ENCODE assay signal across 20 cellular contexts in genomic region chr1:180246579-180246978, GRCh38. TPM values are rescaled to one million over a fixed set of nuclear protein-coding genes. Genes with fewer than 3 reads are reported as not detected.
"Had no signal": no experiment of that assay in that cellular context is flagged by ENCODE, and none has a peak within 500 bp of the region (broad histone marks: within the 10 kb centered on the region; RNA-seq: fewer than 3 reads in every experiment).

No MANE protein-coding gene starts in this region.

- H3K4me3 ChIP-seq: adrenal gland, MG63 had no signal

- H3K27ac ChIP-seq: adrenal gland had no signal

- H3K9me3 ChIP-seq: adrenal gland, MG63 had no signal

- H3K36me3 Mint-ChIP-seq: activated naive CD4-positive, alpha-beta T cell treated with anti-CD3 and anti-CD28 coated beads, Interleukin-2, amount 10 ng/mL, durations not matched to agents 7 days and 5 days; activated naive CD8-positive, alpha-beta T cell treated with anti-CD3 and anti-CD28 coated beads, Interleukin-2, amount 10 ng/mL, durations not matched to agents 7 days and 5 days had no signal

- H3K9me3 Mint-ChIP-seq: activated B cell treated with CpG ODN at 0.5 μM for 24 hours; activated naive CD4-positive, alpha-beta T cell treated with anti-CD3 and anti-CD28 coated beads, Interleukin-2, amount 10 ng/mL, durations not matched to agents 7 days and 5 days; activated naive CD8-positive, alpha-beta T cell treated with anti-CD3 and anti-CD28 coated beads, Interleukin-2, amount 10 ng/mL, durations not matched to agents 7 days and 5 days had no signal

- H3K27ac Mint-ChIP-seq: activated B cell treated with CpG ODN at 0.5 μM for 24 hours; activated CD8-positive, alpha-beta T cell treated with anti-CD3 and anti-CD28 coated beads, Interleukin-2, amount 10 ng/mL, durations not matched to agents 7 days and 5 days; activated naive CD4-positive, alpha-beta T cell treated with anti-CD3 and anti-CD28 coated beads, Interleukin-2, amount 10 ng/mL, durations not matched to agents 7 days and 5 days; activated naive CD8-positive, alpha-beta T cell treated with anti-CD3 and anti-CD28 coated beads, Interleukin-2, amount 10 ng/mL, durations not matched to agents 7 days and 5 days had no signal

- H3K4me3 Mint-ChIP-seq: activated B cell treated with CpG ODN at 0.5 μM for 24 hours; activated CD8-positive, alpha-beta T cell treated with anti-CD3 and anti-CD28 coated beads, Interleukin-2, amount 10 ng/mL, durations not matched to agents 7 days and 5 days; activated naive CD4-positive, alpha-beta T cell treated with anti-CD3 and anti-CD28 coated beads, Interleukin-2, amount 10 ng/mL, durations not matched to agents 7 days and 5 days; activated naive CD8-positive, alpha-beta T cell treated with anti-CD3 and anti-CD28 coated beads, Interleukin-2, amount 10 ng/mL, durations not matched to agents 7 days and 5 days had no signal

- H3K36me3 ChIP-seq: adrenal gland, MG63 had no signal

- H3K4me1 Mint-ChIP-seq: activated B cell treated with CpG ODN at 0.5 μM for 24 hours had no signal

- ATAC-seq: activated CD8-positive, alpha-beta T cell treated with anti-CD3 and anti-CD28 coated beads, Interleukin-2, amount 10 ng/mL, durations not matched to agents 7 days and 5 days had no signal

- DNase-seq: activated B cell treated with CpG ODN at 0.5 μM for 24 hours; activated CD8-positive, alpha-beta memory T cell treated with anti-CD3 and anti-CD28 coated beads, Interleukin-2, amount 50 U/mL, for 48 hours; activated CD8-positive, alpha-beta T cell treated with anti-CD3 and anti-CD28 coated beads, Interleukin-2, amount 10 ng/mL, durations not matched to agents 7 days and 5 days; activated gamma-delta T cell; activated naive CD4-positive, alpha-beta T cell treated with anti-CD3 and anti-CD28 coated beads, Interleukin-2, amount 10 ng/mL, durations not matched to agents 7 days and 5 days; activated naive CD8-positive, alpha-beta T cell treated with anti-CD3 and anti-CD28 coated beads, Interleukin-2, amount 10 ng/mL, durations not matched to agents 7 days and 5 days; activated T-cell treated with anti-CD3 and anti-CD28 coated beads, Interleukin-2, amount 50 U/mL, for 1 hour; adrenal gland; anterior cingulate cortex; cerebellar nuclear complex; KBM-7; MG63; NCI-H146; NCI-H187 treated with DMSO at 0.1 percent for 48 hours; NCI-H2081 treated with DMSO at 0.1 percent for 48 hours; NCI-H446; NCI-H524; SIG-M5; T-helper 2 cell; T1000 had no signal

- H3K4me1 ChIP-seq: adrenal gland had no signal

RNA-seq across cellular contexts. Expression of gene LHX4, which starts 16.5 kb away (rescaled TPM):
- total RNA-seq: activated B cell treated with CpG ODN at 0.5 μM for 24 hours; activated CD8-positive, alpha-beta T cell treated with anti-CD3 and anti-CD28 coated beads, Interleukin-2, amount 10 ng/mL, durations not matched to agents 7 days and 5 days; activated naive CD8-positive, alpha-beta T cell treated with anti-CD3 and anti-CD28 coated beads, Interleukin-2, amount 10 ng/mL, durations not matched to agents 7 days and 5 days; adrenal gland had no signal
- polyA plus RNA-seq: adrenal gland had no signal
